ENCODE assay signal across 1 cellular context in genomic region chrX:43974736-43975135, GRCh38.
A peak's percentile ranks its signal among the peaks of the same experiment; 100 is the strongest.
TF ChIP-seq lines count a peak whose summit lies in the region.

No MANE protein-coding gene starts in this region.

TF ChIP-seq in endothelial cell of umbilical vein, 7 proteins besides CTCF, POLR2A, EP300 and RAD21:
- peak; percentile 51 for TF ChIP-seq FOS (IDR thresholded peaks at IDR 0.05; ENCODE audit: borderline replicate concordance, insufficient read depth, low read length)
- no peak for TF ChIP-seq MYC (IDR thresholded peaks at IDR 0.05; ENCODE audit: low read depth, low read length)
